Comparison of ENCODE assay signal across 12 cellular contexts in genomic region chr15:70236306-70237103, GRCh38.
DNase-seq lines count a peak whose midpoint lies in the region; ATAC-seq and TF ChIP-seq lines count a peak whose summit lies in the region.
"Had no signal": no experiment of that assay in that cellular context is flagged by ENCODE, and none has a peak within 500 bp of the region (broad histone marks: within the 10 kb centered on the region; RNA-seq: fewer than 3 reads in every experiment).

No MANE protein-coding gene starts in this region.

- H3K36me3 ChIP-seq in SK-N-SH (replicated peaks in 1 of 2; ENCODE audit: control insufficient read depth in 1 of 2, insufficient read depth in 2 of 2, low read length in 1 of 2) (no peaks in the 10 kb centered on the region), Karpas-422 (ENCODE audit: insufficient read depth, low read length) (no peaks in the 10 kb centered on the region)
- H3K36me3 ChIP-seq: tibial nerve had no signal

- DNase-seq in ACHN (peak; percentile 6), DMS79 treated with DMSO at 0.1 percent for 48 hours (lab: John Stamatoyannopoulos, UW) (peak; percentile 22), SK-N-SH (no peak), foreskin melanocyte (peak; percentile 36), Karpas-422 (no peak)
- DNase-seq: activated gamma-delta T cell treated with Interleukin-2 at 50 U/mL for 16 hours, DMS153 had no signal

- H3K27me3 ChIP-seq in SK-N-SH (ENCODE audit: insufficient read depth): no peaks in the 10 kb centered on the region
- H3K27me3 ChIP-seq in Karpas-422 (ENCODE audit: low read length): no peaks in the 10 kb centered on the region; the same call in 1 of the 2 replicates
- H3K27me3 ChIP-seq: tibial nerve had no signal

- H2AFZ ChIP-seq in SK-N-SH (ENCODE audit: low read depth) (peak overlapping the region; percentile 58; the same call in 1 of the 2 replicates), Karpas-422 (ENCODE audit: low read length) (no peak overlapping the region)
- H2AFZ ChIP-seq: parathyroid adenoma had no signal

- H3K9me3 ChIP-seq in SK-N-SH (peaks cover under 1% of the 10 kb centered on the region; the same call in 1 of the 2 replicates), Karpas-422 (ENCODE audit: low read length) (peaks cover 5% of the 10 kb centered on the region)

- WGBS in SK-N-SH (ENCODE audit: low lambda C conversion rate): 47% methylated on average over 5 of the region's 6 CpGs

- TF ChIP-seq RAD21 in SK-N-SH (IDR thresholded peaks at IDR 0.05; ENCODE audit: low read length): no peak

- POLR2A ChIA-PET in SK-N-SH (lab: Yijun Ruan, JAX): no interaction called here

- CTCF ChIA-PET in SK-N-SH (lab: Yijun Ruan, JAX): no interaction called here

- H3F3A ChIP-seq in SK-N-SH (replicated peaks; ENCODE audit: insufficient read depth): peaks cover 7% of the 10 kb centered on the region

- H3K4me1 ChIP-seq in SK-N-SH (ENCODE audit: control insufficient read depth in 1 of 2, insufficient read depth in 2 of 2, low read depth in 1 of 2, low read length in 1 of 2): peaks cover 0 to 14% of the 10 kb centered on the region in 2 experiments; a peak in 2 of 4 replicates
- H3K4me1 ChIP-seq in Karpas-422 (ENCODE audit: low read length): no peaks in the 10 kb centered on the region
- H3K4me1 ChIP-seq: parathyroid adenoma, tibial nerve had no signal

- peak overlapping the region; percentile 3; the same call in 1 of the 2 replicates for H3K9ac ChIP-seq in SK-N-SH
- H3K9ac ChIP-seq in Karpas-422 (ENCODE audit: low read length): no peak overlapping the region
- H3K9ac ChIP-seq: parathyroid adenoma had no signal

- H3K27ac ChIP-seq in SK-N-SH (ENCODE audit: low read depth in 2 of 2, low read length in 1 of 2): peak overlapping the region in 1 of 2 experiments; percentile 76; a peak in 2 of 4 replicates
- H3K27ac ChIP-seq in Karpas-422 (ENCODE audit: low read length): no peak overlapping the region
- H3K27ac ChIP-seq: parathyroid adenoma, tibial nerve had no signal

- no peak for ATAC-seq in HG03378 (IDR thresholded peaks at IDR 0.05; ENCODE audit: unreplicated experiment)
- no peak for ATAC-seq in GM21825 (IDR thresholded peaks at IDR 0.05; ENCODE audit: unreplicated experiment)
- no peak for ATAC-seq in HG02973 (IDR thresholded peaks at IDR 0.05; ENCODE audit: unreplicated experiment)

- in situ Hi-C loops in ACHN (cut with HindIII; ENCODE audit: low pct_ligation_motif_present, low pct_unique_long_range_greater_than_20kb, low sequenced_read_pairs): no loop called here

- no peak for TF ChIP-seq CTCF in SK-N-SH (IDR thresholded peaks at IDR 0.05)

- H4K20me1 ChIP-seq in SK-N-SH (ENCODE audit: insufficient read depth) (no peaks in the 10 kb centered on the region), Karpas-422 (ENCODE audit: insufficient read depth, low read depth, low read length) (no peaks in the 10 kb centered on the region)

- H3K4me3 ChIP-seq in SK-N-SH (ENCODE audit: low read depth in 2 of 2, low read length in 1 of 2) (no peak overlapping the region), Karpas-422 (ENCODE audit: low read length) (no peak overlapping the region)
- H3K4me3 ChIP-seq: tibial nerve had no signal

- H3K4me2 ChIP-seq in SK-N-SH (peak overlapping the region; percentile 32), Karpas-422 (ENCODE audit: low read depth, low read length, poor library complexity, severe bottlenecking) (no peak overlapping the region)

- no peaks in the 10 kb centered on the region for H3K79me2 ChIP-seq in SK-N-SH (ENCODE audit: insufficient read depth)
- no peaks in the 10 kb centered on the region for H3K79me2 ChIP-seq in Karpas-422 (ENCODE audit: low read length)
- H3K79me2 ChIP-seq: parathyroid adenoma had no signal

- no peaks in the 10 kb centered on the region for H3K9me2 ChIP-seq in SK-N-SH
- H3K9me2 ChIP-seq in Karpas-422 (replicated peaks; ENCODE audit: insufficient read depth, low read length): no peaks in the 10 kb centered on the region

- peak in 1 of 2 experiments; percentile 59; a peak in 1 of 4 replicates for TF ChIP-seq EP300 in SK-N-SH (IDR thresholded peaks at IDR 0.05; ENCODE audit: borderline replicate concordance in 1 of 2, low read depth in 1 of 2, low read length in 1 of 2)

TF ChIP-seq in SK-N-SH, 30 proteins besides CTCF, POLR2A, EP300 and RAD21 (continues in another document):
- TF ChIP-seq TAF1 (IDR thresholded peaks at IDR 0.05; ENCODE audit: borderline replicate concordance, low read depth, low read length) (no peak), JUND (IDR thresholded peaks at IDR 0.05) (peak; percentile 46; the same call in 1 of the 2 replicates), ELF1 (IDR thresholded peaks at IDR 0.05) (no peak), POLR2AphosphoS5 (IDR thresholded peaks at IDR 0.05; ENCODE audit: low read depth, low read length) (no peak), RXRA (IDR thresholded peaks at IDR 0.05; ENCODE audit: borderline replicate concordance, low read depth) (no peak), MEF2A (IDR thresholded peaks at IDR 0.05; ENCODE audit: borderline replicate concordance, low read depth) (no peak), TEAD4 (IDR thresholded peaks at IDR 0.05; ENCODE audit: borderline replicate concordance, insufficient read depth) (no peak), FOSL2 (IDR thresholded peaks at IDR 0.05; ENCODE audit: borderline replicate concordance, low read depth) (peak; percentile 76), RFX5 (IDR thresholded peaks at IDR 0.05; ENCODE audit: low read length) (no peak), RCOR1 (IDR thresholded peaks at IDR 0.05; ENCODE audit: low read length) (no peak), USF1 (IDR thresholded peaks at IDR 0.05; ENCODE audit: borderline replicate concordance, low read depth) (no peak; the same call in 1 of the 2 replicates), IRF3 (IDR thresholded peaks at IDR 0.05; ENCODE audit: low read depth, low read length) (no peak), PBX3 (IDR thresholded peaks at IDR 0.05) (peak; percentile 62), SMC3 (IDR thresholded peaks at IDR 0.05; ENCODE audit: low read depth, low read length) (no peak), GABPA (IDR thresholded peaks at IDR 0.05; ENCODE audit: low read depth) (no peak), SIN3A (IDR thresholded peaks at IDR 0.05; ENCODE audit: borderline replicate concordance, low read depth, low read length) (no peak), CHD2 (IDR thresholded peaks at IDR 0.05; ENCODE audit: low read length, partially characterized antibody) (no peak), FOXM1 (IDR thresholded peaks at IDR 0.05; ENCODE audit: low read depth) (no peak), NFIC (IDR thresholded peaks at IDR 0.05; ENCODE audit: borderline replicate concordance) (peak; percentile 70), ZBTB33 (IDR thresholded peaks at IDR 0.05; ENCODE audit: borderline replicate concordance, low read depth) (no peak), USF2 (IDR thresholded peaks at IDR 0.05; ENCODE audit: borderline replicate concordance, low read depth, low read length) (no peak), MXI1 (IDR thresholded peaks at IDR 0.05; ENCODE audit: low read depth, low read length) (no peak)

Comparison
In these comparisons a context has a peak if more than half of its experiments do, and no peak if none do; other contexts are left out.
1. DNase-seq: peak in ACHN (single experiment), DMS79 treated with DMSO at 0.1 percent for 48 hours (single experiment) and foreskin melanocyte (single experiment); none in SK-N-SH (single experiment) and Karpas-422 (single experiment).